Comparison of ENCODE assay signal across 17 cellular contexts in genomic region chr16:66901626-66902025, GRCh38. TPM values are rescaled to one million over a fixed set of nuclear protein-coding genes. Genes with fewer than 3 reads are reported as not detected.
A peak's percentile ranks its signal among the peaks of the same experiment; 100 is the strongest.
DNase-seq lines count a peak whose midpoint lies in the region; ATAC-seq and TF ChIP-seq lines count a peak whose summit lies in the region.
"Had no signal": no experiment of that assay in that cellular context is flagged by ENCODE, and none has a peak within 500 bp of the region (broad histone marks: within the 10 kb centered on the region; RNA-seq: fewer than 3 reads in every experiment).

No MANE protein-coding gene starts in this region.

- TF ChIP-seq CTCF in chondrocyte (IDR thresholded peaks at IDR 0.05) (no peak), left lung (IDR thresholded peaks at IDR 0.05) (no peak), gastrocnemius medialis (IDR thresholded peaks at IDR 0.05 in 4 of 5, conservative IDR thresholded peaks at IDR 0.05 in 1 of 5) (no peak)

- peaks cover 51% of the 10 kb centered on the region for H3K4me1 Mint-ChIP-seq in chondrocyte (ENCODE audit: low read depth)
- peaks cover 6% of the 10 kb centered on the region for H3K4me1 Mint-ChIP-seq in activated T-cell treated with anti-CD3 and anti-CD28 coated beads, Interleukin-2, amount 50 U/mL, for 24 hours (ENCODE audit: low read depth)
- peaks cover 8% of the 10 kb centered on the region for H3K4me1 Mint-ChIP-seq in activated naive CD4-positive, alpha-beta T cell treated with anti-CD3 and anti-CD28 coated beads for 36 hours (ENCODE audit: low read depth)

- POLR2A ChIA-PET in HEK293T (lab: Yijun Ruan, JAX), result interaction anchor here (1.8 kb wide), 1 partner anchor 33 kb away, joined by 7 read pairs; the partner anchor contains the start of gene CIAO2B

- no peaks in the 10 kb centered on the region for H3K9me3 Mint-ChIP-seq in chondrocyte (ENCODE audit: low read depth)
- H3K9me3 Mint-ChIP-seq in activated T-cell treated with anti-CD3 and anti-CD28 coated beads, Interleukin-2, amount 50 U/mL, for 24 hours, result no peaks in the 10 kb centered on the region
- H3K9me3 Mint-ChIP-seq in activated naive CD4-positive, alpha-beta T cell treated with anti-CD3 and anti-CD28 coated beads for 36 hours, result no peaks in the 10 kb centered on the region
- H3K9me3 Mint-ChIP-seq: activated naive CD8-positive, alpha-beta T cell treated with anti-CD3 and anti-CD28 coated beads for 36 hours; CD8-positive, alpha-beta memory T cell had no signal

- H3K4me3 Mint-ChIP-seq in chondrocyte (ENCODE audit: unreplicated experiment), result no peak overlapping the region
- no peak overlapping the region for H3K4me3 Mint-ChIP-seq in activated T-cell treated with anti-CD3 and anti-CD28 coated beads, Interleukin-2, amount 50 U/mL, for 24 hours
- H3K4me3 Mint-ChIP-seq in activated naive CD4-positive, alpha-beta T cell treated with anti-CD3 and anti-CD28 coated beads for 36 hours, result no peak overlapping the region
- H3K4me3 Mint-ChIP-seq: activated naive CD8-positive, alpha-beta T cell treated with anti-CD3 and anti-CD28 coated beads for 36 hours; CD8-positive, alpha-beta memory T cell had no signal

- H3K36me3 ChIP-seq in left lung (no peaks in the 10 kb centered on the region), gastrocnemius medialis (no peaks in the 10 kb centered on the region)

- CTCF ChIA-PET in HEK293T (lab: Yijun Ruan, JAX), result interaction anchor here (1.0 to 2.2 kb wide), 2 partner anchors 8 to 27 kb away, joined by 6 to 10 read pairs; no protein-coding TSS in a partner anchor
- CTCF ChIA-PET in activated naive CD4-positive, alpha-beta T cell treated with anti-CD3 and anti-CD28 coated beads for 36 hours (lab: Charles Lee), result interaction anchor here (1.0 to 1.2 kb wide), 2 partner anchors 9 to 27 kb away, joined by 3 to 5 read pairs; no protein-coding TSS in a partner anchor

- DNase-seq in G401 (ENCODE audit: low spot score) (peak; percentile 89), chondrocyte (ENCODE audit: low spot score) (peak; percentile 79), left lung (peak in 1 of 2 donors; percentile 60), gastrocnemius medialis (peak; percentile 84 to 94), HEK293T (ENCODE audit: extremely low spot score) (no peak), NCI-H345 (lab: John Stamatoyannopoulos, UW) (no peak)
- no peak for DNase-seq in activated T-cell treated with anti-CD3 and anti-CD28 coated beads, Interleukin-2, amount 50 U/mL, for 24 hours
- DNase-seq in activated naive CD4-positive, alpha-beta T cell treated with anti-CD3 and anti-CD28 coated beads for 36 hours, result no peak
- DNase-seq: activated naive CD8-positive, alpha-beta T cell treated with anti-CD3 and anti-CD28 coated beads for 36 hours; effector memory CD4-positive, alpha-beta T cell; NCI-H146; NCI-H2227 treated with DMSO at 0.1 percent for 48 hours; RPMI8226; stimulated activated naive CD8-positive, alpha-beta T cell treated with anti-CD3 and anti-CD28 coated beads, Interleukin-15, Interleukin-2, amounts not matched to agents 100 U/mL and 50 U/mL, for 24 hours; SW 1271 had no signal

- intact Hi-C loops in left lung (cut with DNase I), result no loop called here
- intact Hi-C loops in gastrocnemius medialis (cut with DNase I; ENCODE audit: low total_unique reads), result no loop called here
- intact Hi-C loops in activated naive CD4-positive, alpha-beta T cell treated with anti-CD3 and anti-CD28 coated beads for 36 hours (cut with micrococcal nuclease), result no loop called here

- H3K9me3 ChIP-seq in left lung, result no peaks in the 10 kb centered on the region
- no peaks in the 10 kb centered on the region for H3K9me3 ChIP-seq in gastrocnemius medialis

- H3K4me3 ChIP-seq in left lung (no peak overlapping the region), gastrocnemius medialis (no peak overlapping the region)

- peak; percentile 21 to 29 for TF ChIP-seq POLR2A in gastrocnemius medialis (IDR thresholded peaks at IDR 0.05)

- no peaks in the 10 kb centered on the region for H3K27me3 ChIP-seq in left lung
- no peaks in the 10 kb centered on the region for H3K27me3 ChIP-seq in gastrocnemius medialis

- H3K4me1 ChIP-seq in left lung (peaks cover 14 to 26% of the 10 kb centered on the region in 2 donors), gastrocnemius medialis (peaks cover 65 to 72% of the 10 kb centered on the region in 2 donors)

- H3K27ac Mint-ChIP-seq in chondrocyte (ENCODE audit: unreplicated experiment), result no peak overlapping the region
- H3K27ac Mint-ChIP-seq in activated T-cell treated with anti-CD3 and anti-CD28 coated beads, Interleukin-2, amount 50 U/mL, for 24 hours, result no peak overlapping the region
- H3K27ac Mint-ChIP-seq in activated naive CD4-positive, alpha-beta T cell treated with anti-CD3 and anti-CD28 coated beads for 36 hours, result no peak overlapping the region
- H3K27ac Mint-ChIP-seq: activated naive CD8-positive, alpha-beta T cell treated with anti-CD3 and anti-CD28 coated beads for 36 hours; CD8-positive, alpha-beta memory T cell; progenitor cell of endocrine pancreas had no signal

- in situ Hi-C loops in G401 (cut with HindIII; ENCODE audit: low sequenced_read_pairs), result no loop called here
- in situ Hi-C loops in gastrocnemius medialis (cut with MboI; ENCODE audit: low sequenced_read_pairs in 4 of 4), result no loop called here

- peak overlapping the region in 1 of 2 donors; percentile 74 for H3K27ac ChIP-seq in left lung
- peak overlapping the region; percentile 85 to 98 (median 96) for H3K27ac ChIP-seq in gastrocnemius medialis

- H3K27me3 Mint-ChIP-seq in chondrocyte (ENCODE audit: low read depth), result no peaks in the 10 kb centered on the region
- H3K27me3 Mint-ChIP-seq in activated T-cell treated with anti-CD3 and anti-CD28 coated beads, Interleukin-2, amount 50 U/mL, for 24 hours, result no peaks in the 10 kb centered on the region
- H3K27me3 Mint-ChIP-seq in activated naive CD4-positive, alpha-beta T cell treated with anti-CD3 and anti-CD28 coated beads for 36 hours (ENCODE audit: low read depth), result no peaks in the 10 kb centered on the region
- H3K27me3 Mint-ChIP-seq: activated naive CD8-positive, alpha-beta T cell treated with anti-CD3 and anti-CD28 coated beads for 36 hours; CD8-positive, alpha-beta memory T cell; progenitor cell of endocrine pancreas had no signal

- H3K36me3 Mint-ChIP-seq in chondrocyte (ENCODE audit: low read depth), result no peaks in the 10 kb centered on the region
- H3K36me3 Mint-ChIP-seq in activated T-cell treated with anti-CD3 and anti-CD28 coated beads, Interleukin-2, amount 50 U/mL, for 24 hours (ENCODE audit: low read depth), result no peaks in the 10 kb centered on the region
- H3K36me3 Mint-ChIP-seq in activated naive CD4-positive, alpha-beta T cell treated with anti-CD3 and anti-CD28 coated beads for 36 hours (ENCODE audit: low read depth), result no peaks in the 10 kb centered on the region
- H3K36me3 Mint-ChIP-seq: activated naive CD8-positive, alpha-beta T cell treated with anti-CD3 and anti-CD28 coated beads for 36 hours had no signal

- ATAC-seq in left lung (peak; percentile 4), gastrocnemius medialis (peak; percentile 32 to 46)
- ATAC-seq: stimulated activated naive CD8-positive, alpha-beta T cell treated with anti-CD3 and anti-CD28 coated beads, Interleukin-15, Interleukin-2, amounts not matched to agents 100 U/mL and 50 U/mL, for 24 hours had no signal

TF ChIP-seq in HEK293T, 16 proteins besides CTCF, POLR2A, EP300 and RAD21 (continues in another document):
- TF ChIP-seq FOXA1 (IDR thresholded peaks at IDR 0.05), result no peak
- no peak for TF ChIP-seq L3MBTL2 (conservative IDR thresholded peaks at IDR 0.05)
- TF ChIP-seq PKNOX1 (IDR thresholded peaks at IDR 0.05), result no peak
- no peak for TF ChIP-seq FOXM1 (IDR thresholded peaks at IDR 0.05; ENCODE audit: borderline replicate concordance)
- TF ChIP-seq NFRKB (IDR thresholded peaks at IDR 0.05), result no peak
- no peak for TF ChIP-seq CTBP1 (IDR thresholded peaks at IDR 0.05; ENCODE audit: borderline replicate concordance)
- no peak for TF ChIP-seq ELF4 (IDR thresholded peaks at IDR 0.05)
- no peak for TF ChIP-seq FOXK2 (IDR thresholded peaks at IDR 0.05)
- no peak for TF ChIP-seq ZNF384 (IDR thresholded peaks at IDR 0.05)

RNA-seq across cellular contexts. Expression of gene CDH16, which starts 17.1 kb away (rescaled TPM):
- 0.25 TPM in 1 of 2 replicates, not detected in the other for total RNA-seq in G401 (2014; rRNA removed; shearing (Covaris generic))
- not detected in 3 replicates for total RNA-seq in chondrocyte
- total RNA-seq in left lung, result under 1 TPM in 1 of 2 donors, not detected in 1; 0.32 TPM
- under 1 TPM in 3 of 4 donors, not detected in 1; 0.10 to 0.87 (median 0.16) TPM for total RNA-seq in gastrocnemius medialis
- total RNA-seq in activated naive CD4-positive, alpha-beta T cell treated with anti-CD3 and anti-CD28 coated beads for 36 hours, result not detected
- total RNA-seq: activated naive CD8-positive, alpha-beta T cell treated with anti-CD3 and anti-CD28 coated beads for 36 hours; CD8-positive, alpha-beta memory T cell; progenitor cell of endocrine pancreas had no signal

RNA-seq across cellular contexts. Expression of gene PDP2, which starts 21.3 kb away (rescaled TPM):
- total RNA-seq in G401 (2014; rRNA removed; shearing (Covaris generic)), result 7.1 and 13.8 TPM in 2 replicates
- total RNA-seq in chondrocyte (8.5 to 9.2 TPM (median 9.0 TPM) in 3 replicates), left lung (10 to 100 TPM; 17.4 to 36.3 TPM), gastrocnemius medialis (1 to 10 TPM; 2.2 to 5.2 (median 4.1) TPM)
- 10 to 100 TPM; 18.8 to 20.6 TPM for total RNA-seq in activated naive CD4-positive, alpha-beta T cell treated with anti-CD3 and anti-CD28 coated beads for 36 hours

RNA-seq across cellular contexts. Expression of gene RRAD, which starts 23.7 kb away (rescaled TPM):
- total RNA-seq in G401 (2014; rRNA removed; shearing (Covaris generic)), result 0.25 TPM in 1 of 2 replicates, not detected in the other
- total RNA-seq in chondrocyte, result 0.75 to 6.5 TPM (median 4.4 TPM) in 3 replicates
- 10 to 100 TPM in 1 of 2 donors, 1 to 10 TPM in 1; 8.2 to 31.8 TPM for total RNA-seq in left lung
- 1,000 to 10,000 TPM in 1 of 4 donors, 100 to 1,000 TPM in 3; 286 to 1,191 (median 655) TPM for total RNA-seq in gastrocnemius medialis
- total RNA-seq in activated naive CD4-positive, alpha-beta T cell treated with anti-CD3 and anti-CD28 coated beads for 36 hours, result under 1 TPM in 1 of 2 experiments, not detected in 1; 0.25 TPM

RNA-seq across cellular contexts. Expression of gene CIAO2B, which starts 32.6 kb away (rescaled TPM):
- total RNA-seq in G401 (2014; rRNA removed; shearing (Covaris generic)), result 140 and 172 TPM in 2 replicates
- total RNA-seq in chondrocyte (55.9 to 64.9 TPM (median 61.3 TPM) in 3 replicates), left lung (10 to 100 TPM; 81.7 to 82.5 TPM), gastrocnemius medialis (100 to 1,000 TPM; 189 to 338 (median 264) TPM)
- 100 to 1,000 TPM; 169 to 173 TPM for total RNA-seq in activated naive CD4-positive, alpha-beta T cell treated with anti-CD3 and anti-CD28 coated beads for 36 hours

RNA-seq across cellular contexts. Expression of gene CES2, which starts 33.7 kb away (rescaled TPM):
- total RNA-seq in G401 (2014; rRNA removed; shearing (Covaris generic)), result 41.2 and 45.0 TPM in 2 replicates
- total RNA-seq in chondrocyte (25.2 to 27.9 TPM (median 26.0 TPM) in 3 replicates), left lung (10 to 100 TPM; 31.7 to 38.4 TPM), gastrocnemius medialis (10 to 100 TPM; 25.6 to 48.2 (median 37.7) TPM)
- total RNA-seq in activated naive CD4-positive, alpha-beta T cell treated with anti-CD3 and anti-CD28 coated beads for 36 hours, result 10 to 100 TPM; 20.0 to 22.0 TPM

Comparison
In these comparisons a context has a peak if more than half of its experiments do, and no peak if none do; other contexts are left out.
1. DNase-seq: peak in G401 (single experiment), chondrocyte (single experiment) and gastrocnemius medialis (2 of 2); none in activated T-cell treated with anti-CD3 and anti-CD28 coated beads, Interleukin-2, amount 50 U/mL, for 24 hours (single experiment), HEK293T (single experiment), NCI-H345 (single experiment) and activated naive CD4-positive, alpha-beta T cell treated with anti-CD3 and anti-CD28 coated beads for 36 hours (single experiment).
2. RNA of gene RRAD, which starts 23.7 kb away (total RNA-seq): 286 to 1,191 TPM in gastrocnemius medialis; 8.2 to 31.8 TPM in left lung, 0.75 to 6.5 TPM in chondrocyte, 0.25 TPM in activated naive CD4-positive, alpha-beta T cell treated with anti-CD3 and anti-CD28 coated beads for 36 hours and 0.25 TPM in G401; every median in the first group is over 4 times any median in the second.